In genomic region chr2:11208083-11208482, GRCh38 we compare ENCODE assay signal across 22 cellular contexts. TPM values are rescaled to one million over a fixed set of nuclear protein-coding genes. Genes with fewer than 3 reads are reported as not detected.
DNase-seq lines count a peak whose midpoint lies in the region; ATAC-seq, FAIRE-seq and TF ChIP-seq lines count a peak whose summit lies in the region.
"Had no signal": no experiment of that assay in that cellular context is flagged by ENCODE, and none has a peak within 500 bp of the region (broad histone marks: within the 10 kb centered on the region; RNA-seq: fewer than 3 reads in every experiment).

No MANE protein-coding gene starts in this region.

- no peak overlapping the region for H3K4me3 Mint-ChIP-seq in natural killer cell
- H3K4me3 Mint-ChIP-seq: CD14-positive monocyte; CD4-positive, alpha-beta memory T cell; CD4-positive, CD25-positive, alpha-beta regulatory T cell; CD8-positive, alpha-beta memory T cell had no signal

- ATAC-seq in pancreas = no peak
- no peak for ATAC-seq in natural killer cell

- no peaks in the 10 kb centered on the region for H3K36me3 Mint-ChIP-seq in natural killer cell

- H3K27me3 ChIP-seq in pancreas = no peaks in the 10 kb centered on the region
- H3K27me3 ChIP-seq: BE2C, BLaER1 had no signal

- no peak overlapping the region for H3K4me3 ChIP-seq in pancreas
- H3K4me3 ChIP-seq: BLaER1 had no signal

- no peaks in the 10 kb centered on the region for H3K9me3 Mint-ChIP-seq in natural killer cell
- H3K9me3 Mint-ChIP-seq: CD4-positive, alpha-beta memory T cell; CD4-positive, CD25-positive, alpha-beta regulatory T cell; CD8-positive, alpha-beta memory T cell had no signal

- H3K9me3 ChIP-seq in pancreas = no peaks in the 10 kb centered on the region
- H3K9me3 ChIP-seq: BE2C, BLaER1 had no signal

- intact Hi-C loops in pancreas (cut with DNase I) = no loop called here
- intact Hi-C loops in natural killer cell (cut with micrococcal nuclease) = no loop called here

- H3K27me3 Mint-ChIP-seq in natural killer cell (ENCODE audit: low read depth in 2 of 2) = no peaks in the 10 kb centered on the region
- H3K27me3 Mint-ChIP-seq: CD4-positive, alpha-beta memory T cell; CD4-positive, CD25-positive, alpha-beta regulatory T cell; CD8-positive, alpha-beta memory T cell had no signal

- peak; percentile 88 for FAIRE-seq in TTC549 (lab: Jason Lieb, UNC)
- FAIRE-seq in endometrium (lab: Jason Lieb, UNC) = peak; percentile 41
- FAIRE-seq in pancreas (lab: Jason Lieb, UNC) = peak; percentile 78
- no peak for FAIRE-seq in urothelium cell line (lab: Jason Lieb, UNC)
- FAIRE-seq: GM12891, GM19239 had no signal

- peaks cover 0 to 6% (median 0%) of the 10 kb centered on the region in 3 donors for H3K36me3 ChIP-seq in pancreas

- DNase-seq in pancreas (no peak), urothelium cell line (ENCODE audit: low spot score) (no peak), natural killer cell (no peak), RPMI8226 (no peak), DMS114 treated with DMSO at 0.1 percent for 48 hours (lab: John Stamatoyannopoulos, UW; ENCODE audit: unreplicated experiment) (no peak)
- DNase-seq: 8988T; ACHN; BE2C; C1 segment of cervical spinal cord; CD4-positive, alpha-beta memory T cell; CD4-positive, CD25-positive, alpha-beta regulatory T cell; CD8-positive, alpha-beta memory T cell; COR-L47; DMS 273 treated with DMSO at 0.1 percent for 48 hours; DMS79 treated with DMSO at 0.1 percent for 48 hours; GF-D8 had no signal

- H3K27ac ChIP-seq in pancreas = no peak overlapping the region
- H3K27ac ChIP-seq: BLaER1 had no signal

- H3K27ac Mint-ChIP-seq in natural killer cell = no peak overlapping the region
- H3K27ac Mint-ChIP-seq: CD4-positive, alpha-beta memory T cell; CD4-positive, CD25-positive, alpha-beta regulatory T cell had no signal

- peaks cover 11 to 13% of the 10 kb centered on the region in 2 donors for H3K4me1 Mint-ChIP-seq in natural killer cell

- H3K4me1 ChIP-seq in pancreas = no peaks in the 10 kb centered on the region
- H3K4me1 ChIP-seq: BLaER1 had no signal

- TF ChIP-seq CTCF in pancreas (IDR thresholded peaks at IDR 0.05) = no peak
- no peak for TF ChIP-seq CTCF in natural killer cell (IDR thresholded peaks at IDR 0.05)

RNA-seq across cellular contexts. Expression of gene SLC66A3, which starts 52.8 kb away (rescaled TPM):
- 10 to 100 TPM; 13.7 to 26.5 (median 18.5) TPM for total RNA-seq in pancreas
- 10 to 100 TPM; 11.1 to 19.2 TPM for polyA plus RNA-seq in pancreas
- 10 to 100 TPM; 21.8 to 23.7 (median 22.5) TPM for total RNA-seq in natural killer cell
